In the genomic region with DNA sequence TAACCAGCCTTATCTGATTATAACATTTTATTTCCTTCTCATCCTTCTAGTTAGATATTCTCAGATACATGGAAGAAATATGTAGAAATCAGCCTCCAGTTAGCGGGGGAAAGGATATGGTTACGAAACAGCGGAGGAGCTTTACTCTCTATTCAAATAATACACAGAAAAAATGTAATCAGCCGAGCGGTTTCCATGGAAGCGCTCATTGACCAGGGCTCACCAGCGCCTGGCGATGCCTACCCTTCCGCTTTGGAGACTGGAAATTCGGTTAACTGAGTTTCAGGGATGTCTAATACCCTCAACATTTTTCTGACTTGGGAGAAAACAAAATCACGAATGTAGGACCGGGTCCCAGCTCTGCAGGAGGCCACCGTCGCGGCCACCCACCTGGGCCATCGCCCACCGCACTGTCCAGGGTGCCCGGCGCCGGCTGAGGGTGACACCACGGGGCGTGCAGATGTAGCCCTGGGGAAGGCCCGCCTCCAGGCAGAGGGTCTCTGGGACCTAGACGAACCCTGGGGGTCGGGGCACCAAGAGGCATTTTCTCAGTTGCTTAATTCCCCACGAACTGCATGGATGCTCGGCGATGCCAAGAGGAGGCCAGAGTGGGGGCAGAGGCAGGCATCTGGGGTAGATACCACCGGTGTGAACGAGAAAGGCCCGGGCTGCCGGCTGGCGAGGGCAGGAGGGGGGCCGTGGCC, we compare ENCODE assay signal across 9 cellular contexts. TPM values are rescaled to one million over a fixed set of nuclear protein-coding genes. Genes with fewer than 3 reads are reported as not detected.
DNase-seq lines count a peak whose midpoint lies in the region; ATAC-seq and TF ChIP-seq lines count a peak whose summit lies in the region.
"Had no signal": no experiment of that assay in that cellular context is flagged by ENCODE, and none has a peak within 500 bp of the region (broad histone marks: within the 10 kb centered on the region; RNA-seq: fewer than 3 reads in every experiment).

No MANE protein-coding gene starts in this region.

- DNase-seq in left ventricle myocardium inferior (no peak), left cardiac atrium (no peak), mesothelial cell of epicardium (ENCODE audit: low spot score in 2 of 2, unreplicated experiment in 2 of 2) (no peak), upper lobe of right lung (no peak), NCI-H2171 treated with DMSO at 0.1 percent for 48 hours (lab: John Stamatoyannopoulos, UW) (no peak), SKM-1 treated with dmso at 0.1 percent for 144 hours (lab: John Stamatoyannopoulos, UW; ENCODE audit: unreplicated experiment) (no peak), erythroblast (lab: John Stamatoyannopoulos, UW) (no peak)
- DNase-seq in activated naive CD8-positive, alpha-beta T cell treated with anti-CD3 and anti-CD28 coated beads, Interleukin-2, amount 10 ng/mL, durations not matched to agents 7 days and 5 days: no peak
- DNase-seq: MG63 had no signal

- H3K27me3 ChIP-seq in left ventricle myocardium inferior (ENCODE audit: low read depth) (peaks cover 92% of the 10 kb centered on the region), upper lobe of right lung (peaks cover 57% of the 10 kb centered on the region)
- H3K27me3 ChIP-seq: MG63 had no signal

- H3K4me3 ChIP-seq in left ventricle myocardium inferior (peak overlapping the region; percentile 68), upper lobe of right lung (peak overlapping the region; percentile 21)
- H3K4me3 ChIP-seq: MG63 had no signal

- ATAC-seq in left cardiac atrium (no peak), upper lobe of right lung (peak; percentile 4)
- ATAC-seq in activated naive CD8-positive, alpha-beta T cell treated with anti-CD3 and anti-CD28 coated beads, Interleukin-2, amount 10 ng/mL, durations not matched to agents 7 days and 5 days (ENCODE audit: low read depth): no peak

- peak overlapping the region; percentile 28 for H3K4me3 Mint-ChIP-seq in activated naive CD8-positive, alpha-beta T cell treated with anti-CD3 and anti-CD28 coated beads, Interleukin-2, amount 10 ng/mL, durations not matched to agents 7 days and 5 days
- peak overlapping the region; percentile 58 for H3K4me3 Mint-ChIP-seq in mesothelial cell of epicardium

- H3K36me3 Mint-ChIP-seq in activated naive CD8-positive, alpha-beta T cell treated with anti-CD3 and anti-CD28 coated beads, Interleukin-2, amount 10 ng/mL, durations not matched to agents 7 days and 5 days: no peaks in the 10 kb centered on the region
- H3K36me3 Mint-ChIP-seq in mesothelial cell of epicardium: no peaks in the 10 kb centered on the region

- H3K27ac ChIP-seq in left ventricle myocardium inferior (replicated peaks): no peak overlapping the region
- no peak overlapping the region for H3K27ac ChIP-seq in upper lobe of right lung

- TF ChIP-seq CTCF in left ventricle myocardium inferior (IDR thresholded peaks at IDR 0.05; ENCODE audit: borderline replicate concordance) (no peak), mesothelial cell of epicardium (IDR thresholded peaks at IDR 0.05; ENCODE audit: unreplicated experiment) (no peak), upper lobe of right lung (IDR thresholded peaks at IDR 0.05) (no peak)

- H3K36me3 ChIP-seq in left ventricle myocardium inferior: no peaks in the 10 kb centered on the region
- no peaks in the 10 kb centered on the region for H3K36me3 ChIP-seq in upper lobe of right lung
- H3K36me3 ChIP-seq: MG63 had no signal

- POLR2A ChIA-PET in activated naive CD8-positive, alpha-beta T cell treated with anti-CD3 and anti-CD28 coated beads, Interleukin-2, amount 10 ng/mL, durations not matched to agents 7 days and 5 days (lab: Charles Lee): no interaction called here

- intact Hi-C loops in left ventricle myocardium inferior (cut with micrococcal nuclease): no loop called here
- intact Hi-C loops in left cardiac atrium (cut with DNase I): no loop called here
- intact Hi-C loops in upper lobe of right lung (cut with DNase I): no loop called here

- H3K9me3 Mint-ChIP-seq in activated naive CD8-positive, alpha-beta T cell treated with anti-CD3 and anti-CD28 coated beads, Interleukin-2, amount 10 ng/mL, durations not matched to agents 7 days and 5 days: no peaks in the 10 kb centered on the region
- no peaks in the 10 kb centered on the region for H3K9me3 Mint-ChIP-seq in mesothelial cell of epicardium

- no peak for TF ChIP-seq POLR2A in erythroblast (IDR thresholded peaks at IDR 0.05; ENCODE audit: low read length)

- no peak overlapping the region for H3K27ac Mint-ChIP-seq in activated naive CD8-positive, alpha-beta T cell treated with anti-CD3 and anti-CD28 coated beads, Interleukin-2, amount 10 ng/mL, durations not matched to agents 7 days and 5 days
- no peak overlapping the region for H3K27ac Mint-ChIP-seq in mesothelial cell of epicardium

- no peaks in the 10 kb centered on the region for H3K9me3 ChIP-seq in left ventricle myocardium inferior (replicated peaks)
- H3K9me3 ChIP-seq in upper lobe of right lung: no peaks in the 10 kb centered on the region
- H3K9me3 ChIP-seq: MG63 had no signal

- peaks cover 63% of the 10 kb centered on the region for H3K27me3 Mint-ChIP-seq in activated naive CD8-positive, alpha-beta T cell treated with anti-CD3 and anti-CD28 coated beads, Interleukin-2, amount 10 ng/mL, durations not matched to agents 7 days and 5 days
- peaks cover 85% of the 10 kb centered on the region for H3K27me3 Mint-ChIP-seq in mesothelial cell of epicardium (ENCODE audit: low read depth)

- H3K4me1 ChIP-seq in left ventricle myocardium inferior: peaks cover 19% of the 10 kb centered on the region
- H3K4me1 ChIP-seq in upper lobe of right lung: peaks cover 13% of the 10 kb centered on the region

- H3K4me1 Mint-ChIP-seq in activated naive CD8-positive, alpha-beta T cell treated with anti-CD3 and anti-CD28 coated beads, Interleukin-2, amount 10 ng/mL, durations not matched to agents 7 days and 5 days: no peaks in the 10 kb centered on the region
- peaks cover 3% of the 10 kb centered on the region for H3K4me1 Mint-ChIP-seq in mesothelial cell of epicardium

RNA-seq across cellular contexts. Expression of gene PRR18, which starts 1.7 kb away (rescaled TPM):
- total RNA-seq in left ventricle myocardium inferior (not detected), left cardiac atrium (under 1 TPM; 0.26 to 0.65 TPM), mesothelial cell of epicardium (0.20 to 0.38 TPM (median 0.31 TPM) in 3 replicates), upper lobe of right lung (not detected)
- not detected for total RNA-seq in activated naive CD8-positive, alpha-beta T cell treated with anti-CD3 and anti-CD28 coated beads, Interleukin-2, amount 10 ng/mL, durations not matched to agents 7 days and 5 days

RNA-seq across cellular contexts. Expression of gene SFT2D1, which starts 35.8 kb away (rescaled TPM):
- total RNA-seq in left ventricle myocardium inferior: 19.3 TPM
- 10 to 100 TPM; 26.3 to 28.0 TPM for total RNA-seq in left cardiac atrium
- 10 to 100 TPM; 37.0 to 37.2 TPM for total RNA-seq in activated naive CD8-positive, alpha-beta T cell treated with anti-CD3 and anti-CD28 coated beads, Interleukin-2, amount 10 ng/mL, durations not matched to agents 7 days and 5 days
- 26.0 to 26.8 TPM (median 26.6 TPM) in 3 replicates for total RNA-seq in mesothelial cell of epicardium
- total RNA-seq in upper lobe of right lung: 49.7 TPM
